In genomic region chr1:46603858-46604549, GRCh38 we compare ENCODE assay signal across 8 cellular contexts. TPM values are rescaled to one million over a fixed set of nuclear protein-coding genes. Genes with fewer than 3 reads are reported as not detected.
A peak's percentile ranks its signal among the peaks of the same experiment; 100 is the strongest.
DNase-seq lines count a peak whose midpoint lies in the region; ATAC-seq and TF ChIP-seq lines count a peak whose summit lies in the region.

Gene MKNK1, minus strand, starts transcription at chr1:46604268. Its CDS starts 20,941 bp downstream, at chr1:46583327.

- TF ChIP-seq CTCF in GM12874 (IDR thresholded peaks at IDR 0.05; ENCODE audit: insufficient read depth, low read depth, low read length) (0 out of 2 replicates have a peak, but pooled peaks have one; percentile 14), heart left ventricle (IDR thresholded peaks at IDR 0.05) (peak in 7 of 12 donors; percentile 10 to 45 (median 30)), upper lobe of left lung (IDR thresholded peaks at IDR 0.05) (peak in 1 of 6 experiments; percentile 36)

- H3K9me3 ChIP-seq in heart left ventricle, result no peaks in the 10 kb centered on the region
- no peaks in the 10 kb centered on the region for H3K9me3 ChIP-seq in upper lobe of left lung

- TF ChIP-seq EP300 in upper lobe of left lung (IDR thresholded peaks at IDR 0.05), result no peak

- peaks cover 0 to 13% (median 11%) of the 10 kb centered on the region in 9 donors for H3K36me3 ChIP-seq in heart left ventricle
- H3K36me3 ChIP-seq in upper lobe of left lung, result peaks cover 6 to 14% (median 10%) of the 10 kb centered on the region in 4 donors

- ATAC-seq in HG02763 (IDR thresholded peaks at IDR 0.05; ENCODE audit: unreplicated experiment) (peak; percentile 97), heart left ventricle (peak; percentile 96 to 99 (median 96)), upper lobe of left lung (ENCODE audit: low FRiP score in 2 of 2) (peak; percentile 98 to 99)

- H3K27me3 ChIP-seq in heart left ventricle (no peaks in the 10 kb centered on the region), upper lobe of left lung (no peaks in the 10 kb centered on the region)

- peak within 1 kb of the TSS; percentile 66 to 99 (median 82) for H3K4me3 ChIP-seq in heart left ventricle
- peak within 1 kb of the TSS; percentile 65 to 95 (median 76) for H3K4me3 ChIP-seq in upper lobe of left lung

- peaks cover 0 to 79% (median 56%) of the 10 kb centered on the region in 12 donors for H3K4me1 ChIP-seq in heart left ventricle
- peaks cover 30 to 48% (median 37%) of the 10 kb centered on the region in 4 donors for H3K4me1 ChIP-seq in upper lobe of left lung

- DNase-seq in NCI-H1436 treated with DMSO at 0.1 percent for 48 hours (lab: John Stamatoyannopoulos, UW) (peak; percentile 81), amniotic epithelial cell (ENCODE audit: low read depth) (peak; percentile 85), heart left ventricle (peak; percentile 97 to 99 (median 98)), posterior cingulate gyrus (peak; percentile 76 to 99 (median 93)), upper lobe of left lung (peak; percentile 98 to 99)

- peak within 1 kb of the TSS; percentile 49 to 91 (median 80) for H3K27ac ChIP-seq in heart left ventricle
- peak within 1 kb of the TSS; percentile 76 to 98 (median 90) for H3K27ac ChIP-seq in upper lobe of left lung

- peak; percentile 34 to 96 for TF ChIP-seq POLR2A in heart left ventricle (IDR thresholded peaks at IDR 0.05)
- peak; percentile 35 to 98 (median 82) for TF ChIP-seq POLR2A in upper lobe of left lung (IDR thresholded peaks at IDR 0.05)

- whole genome bisulfite sequencing in heart left ventricle, 4 donors, result 0% methylated on average over 41 to 53 of the region's 53 CpGs
- 0% methylated on average over 34 to 37 of the region's 53 CpGs for WGBS in upper lobe of left lung, 2 donors

- intact Hi-C loops in T-helper 1 cell treated with Interleukin-12 subunit alpha and Interleukin-12 subunit beta and Interleukin-4 antibody, amounts not matched to agents 30 ng/mL and 1 ng/mL, for 36 hours (cut with micrococcal nuclease), result loop anchor here (1.0 to 10.0 kb wide), 12 partner anchors 12 to 1868 kb away; partner anchors contain the start of genes ATPAF1, EFCAB14, GPBP1L1 and LRRC41
- intact Hi-C loops in heart left ventricle (cut with DNase I) (loop anchor here in 1 of 10 donors (5.0 kb wide), 1 partner anchor 52 kb away; the partner anchor contains the start of gene KNCN), posterior cingulate gyrus (cut with DNase I) (loop anchor here (10.0 kb wide), 1 partner anchor 61 kb away; the partner anchor contains the start of gene ATPAF1)

RNA-seq across cellular contexts. Expression of gene MKNK1, which starts in this region (rescaled TPM):
- 115 TPM in 2 replicates for total RNA-seq in T-helper 1 cell treated with Interleukin-12 subunit alpha and Interleukin-12 subunit beta and Interleukin-4 antibody, amounts not matched to agents 30 ng/mL and 1 ng/mL, for 36 hours
- 10 to 100 TPM; 23.1 to 77.6 (median 37.8) TPM for total RNA-seq in heart left ventricle
- polyA plus RNA-seq in heart left ventricle, result 10 to 100 TPM; 23.5 to 35.3 TPM
- 100 to 1,000 TPM in 1 of 6 donors, 10 to 100 TPM in 5; 45.7 to 174 (median 62.2) TPM for total RNA-seq in upper lobe of left lung

Comparison
In these comparisons a context has a peak if more than half of its experiments do, and no peak if none do; other contexts are left out.
1. Peak in every context shown above with its lines: DNase-seq, ATAC-seq, H3K4me3 ChIP-seq and H3K27ac ChIP-seq.